In the genomic region with DNA sequence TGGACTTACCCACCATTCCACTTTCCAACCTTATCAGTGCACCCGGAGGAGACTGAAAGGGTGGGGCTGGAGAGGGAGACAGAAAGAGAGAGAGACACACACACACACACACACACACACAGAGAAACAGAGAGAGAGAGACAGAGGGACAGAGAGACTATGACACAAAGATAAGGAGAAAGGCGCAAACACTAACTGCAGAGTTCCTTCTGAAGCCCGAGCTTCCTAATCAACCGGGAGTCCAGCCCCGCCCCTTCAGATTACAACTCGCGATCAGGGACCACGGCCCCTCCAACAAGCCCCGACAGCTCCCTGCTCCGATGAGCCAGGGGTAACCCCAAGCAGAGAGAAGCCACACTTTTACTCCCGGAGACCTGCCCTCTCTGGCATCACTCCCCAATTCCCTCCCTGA, we compare ENCODE assay signal across 8 cellular contexts. TPM values are rescaled to one million over a fixed set of nuclear protein-coding genes. Genes with fewer than 3 reads are reported as not detected.
A peak's percentile ranks its signal among the peaks of the same experiment; 100 is the strongest.
DNase-seq lines count a peak whose midpoint lies in the region; ATAC-seq and TF ChIP-seq lines count a peak whose summit lies in the region.

No MANE protein-coding gene starts in this region.

- WGBS in mesodermal cell (ENCODE audit: insufficient coverage in 2 of 2), 2 experiments: 9 to 10% methylated on average over 9 of the region's 11 CpGs

- ATAC-seq in HG03135 (IDR thresholded peaks at IDR 0.05; ENCODE audit: unreplicated experiment) (no peak), HG02973 (IDR thresholded peaks at IDR 0.05; ENCODE audit: unreplicated experiment) (no peak)

- H4K20me1 ChIP-seq in MM.1S (ENCODE audit: insufficient read depth, low read length): no peaks in the 10 kb centered on the region

- no peaks in the 10 kb centered on the region for H3K36me3 ChIP-seq in BE2C
- no peaks in the 10 kb centered on the region for H3K36me3 ChIP-seq in MM.1S (replicated peaks; ENCODE audit: insufficient read depth, low read length)
- no peaks in the 10 kb centered on the region for H3K36me3 ChIP-seq in colonic mucosa
- no peaks in the 10 kb centered on the region for H3K36me3 ChIP-seq in mesodermal cell (ENCODE audit: control insufficient read depth, insufficient read depth, low read length)

- H3K9ac ChIP-seq in MM.1S (ENCODE audit: low read length) (no peak overlapping the region), colonic mucosa (ENCODE audit: low read depth in 2 of 2, low read length in 2 of 2) (peak overlapping the region; percentile 52 to 78)

- no peaks in the 10 kb centered on the region for H3K79me2 ChIP-seq in MM.1S (ENCODE audit: low read length)

- H3K27ac ChIP-seq in MM.1S (ENCODE audit: low read length) (no peak overlapping the region), colonic mucosa (peak overlapping the region; percentile 65), mesodermal cell (ENCODE audit: low read depth, low read length, severe bottlenecking) (no peak overlapping the region)

- no peak for DNase-seq in BE2C
- no peak for DNase-seq in MM.1S
- peak; percentile 59 for DNase-seq in colonic mucosa
- no peak for DNase-seq in foreskin melanocyte
- DNase-seq in NCI-H128 (lab: John Stamatoyannopoulos, UW; ENCODE audit: unreplicated experiment): no peak

- no peaks in the 10 kb centered on the region for H3F3A ChIP-seq in MM.1S (ENCODE audit: insufficient read depth, low read length)

- H3K4me1 ChIP-seq in BE2C (peaks cover 5% of the 10 kb centered on the region), MM.1S (ENCODE audit: low read length) (no peaks in the 10 kb centered on the region; the same call in 1 of the 2 replicates), colonic mucosa (no peaks in the 10 kb centered on the region), mesodermal cell (ENCODE audit: control insufficient read depth, insufficient read depth, low read length, poor library complexity, severe bottlenecking) (peaks cover 23% of the 10 kb centered on the region)

- H3K9me2 ChIP-seq in MM.1S (replicated peaks; ENCODE audit: insufficient read depth, low read length): no peaks in the 10 kb centered on the region

- H2AFZ ChIP-seq in MM.1S (ENCODE audit: low read length): no peak overlapping the region

- TF ChIP-seq CTCF in BE2C (IDR thresholded peaks at IDR 0.05; ENCODE audit: low read depth, low read length): no peak
- TF ChIP-seq CTCF in MM.1S (IDR thresholded peaks at IDR 0.05; ENCODE audit: low read length): no peak
- TF ChIP-seq CTCF in colonic mucosa (IDR thresholded peaks at IDR 0.05): no peak

- H3K27me3 ChIP-seq in BE2C (peaks cover 21% of the 10 kb centered on the region), MM.1S (replicated peaks; ENCODE audit: insufficient read depth, low read length) (peaks cover 85% of the 10 kb centered on the region), colonic mucosa (peaks cover 11% of the 10 kb centered on the region)

- H3K4me3 ChIP-seq in BE2C (ENCODE audit: low read depth, low read length): peak overlapping the region; percentile 46
- no peak overlapping the region for H3K4me3 ChIP-seq in MM.1S (ENCODE audit: low read length)
- peak overlapping the region; percentile 32 for H3K4me3 ChIP-seq in colonic mucosa
- H3K4me3 ChIP-seq in mesodermal cell (ENCODE audit: extremely low read depth, insufficient read depth, low read length, poor library complexity, severe bottlenecking): peak overlapping the region; percentile 17

- peak overlapping the region; percentile 35; the same call in 1 of the 2 replicates for H3K4me2 ChIP-seq in MM.1S (ENCODE audit: low read depth, low read length)

- intact Hi-C loops in colonic mucosa (cut with DNase I): no loop called here

- no peaks in the 10 kb centered on the region for H3K9me3 ChIP-seq in BE2C
- no peaks in the 10 kb centered on the region for H3K9me3 ChIP-seq in MM.1S (replicated peaks; ENCODE audit: insufficient read depth, low read length)
- no peaks in the 10 kb centered on the region for H3K9me3 ChIP-seq in colonic mucosa
- H3K9me3 ChIP-seq in mesodermal cell (ENCODE audit: control insufficient read depth, low read length): no peaks in the 10 kb centered on the region

RNA-seq across cellular contexts. Expression of gene GAL3ST4, which starts 0.5 kb away (rescaled TPM):
- polyA plus RNA-seq in BE2C (2012; ENCODE audit: insufficient read depth, insufficient read length, low read depth): 0.80 TPM
- 10 to 100 TPM in 1 of 2 donors, 1 to 10 TPM in 1; 5.2 to 11.6 TPM for total RNA-seq in colonic mucosa
- 6.9 TPM for polyA plus RNA-seq in mesodermal cell (2013, experiment 1 of 2)
- polyA plus RNA-seq in mesodermal cell (2013, experiment 2 of 2): 6.1 TPM

RNA-seq across cellular contexts. Expression of gene GPC2, which starts 9.3 kb away (rescaled TPM):
- polyA plus RNA-seq in BE2C (2012; ENCODE audit: insufficient read depth, insufficient read length, low read depth): 7.4 TPM
- total RNA-seq in colonic mucosa: 1 to 10 TPM; 4.0 to 7.6 TPM
- 39.6 TPM for polyA plus RNA-seq in mesodermal cell (2013, experiment 1 of 2)
- 26.0 TPM for polyA plus RNA-seq in mesodermal cell (2013, experiment 2 of 2)

RNA-seq across cellular contexts. Expression of gene TRAPPC14, which starts 9.4 kb away (rescaled TPM):
- polyA plus RNA-seq in BE2C (2012; ENCODE audit: insufficient read depth, insufficient read length, low read depth): 38.3 TPM
- total RNA-seq in colonic mucosa: 10 to 100 TPM; 40.3 to 69.5 TPM
- polyA plus RNA-seq in mesodermal cell (2013, experiment 1 of 2): 16.4 TPM
- 13.6 TPM for polyA plus RNA-seq in mesodermal cell (2013, experiment 2 of 2)

RNA-seq across cellular contexts. Expression of gene STAG3, which starts 9.8 kb away (rescaled TPM):
- 5.3 TPM for polyA plus RNA-seq in BE2C (2012; ENCODE audit: insufficient read depth, insufficient read length, low read depth)
- total RNA-seq in colonic mucosa: 1 to 10 TPM; 1.4 to 3.8 TPM
- 1.1 TPM for polyA plus RNA-seq in mesodermal cell (2013, experiment 1 of 2)
- 0.81 TPM for polyA plus RNA-seq in mesodermal cell (2013, experiment 2 of 2)

RNA-seq across cellular contexts. Expression of gene LAMTOR4, which starts 19.2 kb away (rescaled TPM):
- 362 TPM for polyA plus RNA-seq in BE2C (2012; ENCODE audit: insufficient read depth, insufficient read length, low read depth)
- total RNA-seq in colonic mucosa: 100 to 1,000 TPM; 230 to 268 TPM
- 141 TPM for polyA plus RNA-seq in mesodermal cell (2013, experiment 1 of 2)
- polyA plus RNA-seq in mesodermal cell (2013, experiment 2 of 2): 121 TPM
